Comparison of ENCODE assay signal across 9 cellular contexts in genomic region chr1:18556364-18556763, GRCh38.
DNase-seq lines count a peak whose midpoint lies in the region; ATAC-seq and TF ChIP-seq lines count a peak whose summit lies in the region.
"Had no signal": no experiment of that assay in that cellular context is flagged by ENCODE, and none has a peak within 500 bp of the region (broad histone marks: within the 10 kb centered on the region; RNA-seq: fewer than 3 reads in every experiment).

No MANE protein-coding gene starts in this region.

- no peaks in the 10 kb centered on the region for H3K4me1 ChIP-seq in hepatocyte (ENCODE audit: insufficient read depth)

- DNase-seq in AG09309 (ENCODE audit: low read depth) (no peak), RKO (ENCODE audit: low spot score) (peak; percentile 34), hepatocyte (ENCODE audit: low spot score) (no peak), epidermal melanocyte (ENCODE audit: insufficient read length, low spot score) (no peak)
- DNase-seq in stimulated activated CD8-positive, alpha-beta memory T cell treated with anti-CD3 and anti-CD28 coated beads, Interleukin-4, amount 100 ng/mL, for 48 hours, result no peak
- DNase-seq: NCI-H1436 treated with DMSO at 0.1 percent for 48 hours had no signal

- H3K9me3 ChIP-seq in hepatocyte (ENCODE audit: low read depth), result no peaks in the 10 kb centered on the region

- no peaks in the 10 kb centered on the region for H4K20me1 ChIP-seq in hepatocyte (ENCODE audit: insufficient read depth, poor library complexity, severe bottlenecking)

- H3K36me3 ChIP-seq in hepatocyte (replicated peaks; ENCODE audit: insufficient read depth, low read depth), result no peaks in the 10 kb centered on the region

- WGBS in hepatocyte (ENCODE audit: low lambda C conversion rate, missing lambda C conversion rate), result 49% methylated on average over 4 of the region's 4 CpGs

- H3K27me3 ChIP-seq in hepatocyte, result peaks cover 41% of the 10 kb centered on the region

- no peak overlapping the region for H3K4me2 ChIP-seq in hepatocyte

- ATAC-seq in GM21619 (IDR thresholded peaks at IDR 0.05; ENCODE audit: unreplicated experiment) (no peak), HG03045 (IDR thresholded peaks at IDR 0.05; ENCODE audit: unreplicated experiment) (no peak)

- H3K9me2 ChIP-seq in hepatocyte (replicated peaks; ENCODE audit: insufficient read depth), result no peaks in the 10 kb centered on the region

- TF ChIP-seq CTCF in AG09309 (IDR thresholded peaks at IDR 0.05; ENCODE audit: control insufficient read depth, insufficient read depth, low read depth, low read length, missing control alignments) (peak; percentile 44), GM12874 (IDR thresholded peaks at IDR 0.05; ENCODE audit: insufficient read depth, low read depth, low read length) (peak; percentile 28; the same call in 1 of the 2 replicates), hepatocyte (IDR thresholded peaks at IDR 0.05; ENCODE audit: poor library complexity) (peak; percentile 37)

- H2AFZ ChIP-seq in hepatocyte, result no peak overlapping the region

- H3K79me2 ChIP-seq in hepatocyte, result no peaks in the 10 kb centered on the region

- H3K4me3 ChIP-seq in AG09309 (ENCODE audit: control insufficient read depth, low read depth, low read length) (no peak overlapping the region), hepatocyte (no peak overlapping the region)

- no peak overlapping the region for H3K27ac ChIP-seq in hepatocyte
